13 cellular contexts compared by ENCODE assay signal in genomic region chr15:96342611-96343528, GRCh38. TPM values are rescaled to one million over a fixed set of nuclear protein-coding genes. Genes with fewer than 3 reads are reported as not detected.
A peak's percentile ranks its signal among the peaks of the same experiment; 100 is the strongest.
DNase-seq lines count a peak whose midpoint lies in the region; ATAC-seq, FAIRE-seq and TF ChIP-seq lines count a peak whose summit lies in the region.
"Had no signal": no experiment of that assay in that cellular context is flagged by ENCODE, and none has a peak within 500 bp of the region (broad histone marks: within the 10 kb centered on the region; RNA-seq: fewer than 3 reads in every experiment).

No MANE protein-coding gene starts in this region.

- ATAC-seq in HG03095 (IDR thresholded peaks at IDR 0.05; ENCODE audit: unreplicated experiment) (no peak), GM21786 (IDR thresholded peaks at IDR 0.05; ENCODE audit: unreplicated experiment) (no peak)

- no peaks in the 10 kb centered on the region for H3K9me2 ChIP-seq in hepatocyte (replicated peaks; ENCODE audit: insufficient read depth)

- H3K27ac ChIP-seq in astrocyte (ENCODE audit: low read depth, low read length): peak overlapping the region; percentile 90
- H3K27ac ChIP-seq in hepatocyte: peak overlapping the region; percentile 88
- H3K27ac ChIP-seq in CD8-positive, alpha-beta memory T cell (ENCODE audit: low read depth, low read length): no peak overlapping the region
- H3K27ac ChIP-seq: HL-60 had no signal

- no peak for FAIRE-seq in astrocyte (lab: Jason Lieb, UNC)
- FAIRE-seq: GM12891 had no signal

- TF ChIP-seq CTCF in astrocyte (IDR thresholded peaks at IDR 0.05; ENCODE audit: insufficient read depth, low read depth, low read length) (no peak), hepatocyte (IDR thresholded peaks at IDR 0.05; ENCODE audit: poor library complexity) (no peak)

- H3K27me3 Mint-ChIP-seq in astrocyte (ENCODE audit: low read depth, unreplicated experiment): peaks cover 52% of the 10 kb centered on the region
- H3K27me3 Mint-ChIP-seq in CD8-positive, alpha-beta memory T cell: peaks cover 67 to 94% of the 10 kb centered on the region in 2 donors

- POLR2A ChIA-PET in CD8-positive, alpha-beta memory T cell (lab: Charles Lee): no interaction called here

- H3K4me3 Mint-ChIP-seq in astrocyte (ENCODE audit: unreplicated experiment): peak overlapping the region; percentile 71
- no peak overlapping the region for H3K4me3 Mint-ChIP-seq in CD8-positive, alpha-beta memory T cell

- peaks cover 31% of the 10 kb centered on the region for H3K36me3 Mint-ChIP-seq in astrocyte (ENCODE audit: low read depth, unreplicated experiment)
- no peaks in the 10 kb centered on the region for H3K36me3 Mint-ChIP-seq in CD8-positive, alpha-beta memory T cell

- no peaks in the 10 kb centered on the region for H3K9me3 ChIP-seq in astrocyte (ENCODE audit: insufficient read depth, low read depth, low read length)
- no peaks in the 10 kb centered on the region for H3K9me3 ChIP-seq in hepatocyte (ENCODE audit: low read depth)
- H3K9me3 ChIP-seq in CD8-positive, alpha-beta memory T cell (ENCODE audit: low read length): no peaks in the 10 kb centered on the region

- H3K27me3 ChIP-seq in astrocyte (ENCODE audit: insufficient read depth, low read length) (no peaks in the 10 kb centered on the region), hepatocyte (peaks cover 16% of the 10 kb centered on the region)
- H3K27me3 ChIP-seq in CD8-positive, alpha-beta memory T cell (ENCODE audit: insufficient read depth, low read length, poor library complexity, severe bottlenecking): peaks cover 49% of the 10 kb centered on the region

- peaks cover 59% of the 10 kb centered on the region for H3K4me1 Mint-ChIP-seq in astrocyte (ENCODE audit: low read depth, unreplicated experiment)
- H3K4me1 Mint-ChIP-seq in CD8-positive, alpha-beta memory T cell: peaks cover 1 to 23% (median 6%) of the 10 kb centered on the region in 3 donors

- H4K20me1 ChIP-seq in astrocyte (ENCODE audit: insufficient read depth, low read length): peaks cover 42% of the 10 kb centered on the region
- H4K20me1 ChIP-seq in hepatocyte (ENCODE audit: insufficient read depth, poor library complexity, severe bottlenecking): peaks cover 33% of the 10 kb centered on the region

- H3K9me3 Mint-ChIP-seq in astrocyte (ENCODE audit: unreplicated experiment): peaks cover 12% of the 10 kb centered on the region
- peaks cover 3 to 35% (median 18%) of the 10 kb centered on the region in 5 donors for H3K9me3 Mint-ChIP-seq in CD8-positive, alpha-beta memory T cell

- no peak overlapping the region for H2AFZ ChIP-seq in astrocyte (ENCODE audit: low read depth, low read length)
- no peak overlapping the region for H2AFZ ChIP-seq in hepatocyte

- peaks cover 61% of the 10 kb centered on the region for H3K4me1 ChIP-seq in astrocyte (ENCODE audit: insufficient read depth, low read length)
- peaks cover 63% of the 10 kb centered on the region for H3K4me1 ChIP-seq in hepatocyte (ENCODE audit: insufficient read depth)
- H3K4me1 ChIP-seq in CD8-positive, alpha-beta memory T cell (ENCODE audit: insufficient read depth, low read length): no peaks in the 10 kb centered on the region

- peaks cover 28% of the 10 kb centered on the region for H3K36me3 ChIP-seq in astrocyte (ENCODE audit: insufficient read depth, low read length)
- H3K36me3 ChIP-seq in hepatocyte (replicated peaks; ENCODE audit: insufficient read depth, low read depth): no peaks in the 10 kb centered on the region
- no peaks in the 10 kb centered on the region for H3K36me3 ChIP-seq in CD8-positive, alpha-beta memory T cell (ENCODE audit: insufficient read depth, low read length)

- H3K4me3 ChIP-seq in astrocyte (ENCODE audit: insufficient read depth, low read depth, low read length): peak overlapping the region; percentile 52
- no peak overlapping the region for H3K4me3 ChIP-seq in hepatocyte
- H3K4me3 ChIP-seq in CD8-positive, alpha-beta memory T cell (ENCODE audit: low read length): no peak overlapping the region

- H3K4me2 ChIP-seq in astrocyte (ENCODE audit: low read length) (peak overlapping the region; percentile 93), hepatocyte (peak overlapping the region; percentile 96)

- H3K79me2 ChIP-seq in astrocyte (ENCODE audit: insufficient read depth, low read length): peaks cover 99% of the 10 kb centered on the region
- peaks cover 97% of the 10 kb centered on the region for H3K79me2 ChIP-seq in hepatocyte

- CTCF ChIA-PET in CD8-positive, alpha-beta memory T cell (lab: Charles Lee): interaction anchor here (1.2 kb wide), 1 partner anchor 16 kb away, joined by 3 read pairs; no protein-coding TSS in a partner anchor

- DNase-seq in ELF-1 (ENCODE audit: low read depth, low spot score) (peak; percentile 52), astrocyte (ENCODE audit: low read depth) (peak; percentile 38), hepatocyte (ENCODE audit: low spot score) (no peak), retina (peak; percentile 84), hypothalamus (lab: John Stamatoyannopoulos, UW) (no peak)
- no peak for DNase-seq in CD8-positive, alpha-beta memory T cell
- DNase-seq: C1 segment of cervical spinal cord, GOT3, NCI-H2029 had no signal

- 46% methylated on average over 31 of the region's 31 CpGs for WGBS in hepatocyte (ENCODE audit: low lambda C conversion rate, missing lambda C conversion rate)

- peak overlapping the region; percentile 96 for H3K9ac ChIP-seq in astrocyte (ENCODE audit: low read length)

- H3K27ac Mint-ChIP-seq in astrocyte (ENCODE audit: unreplicated experiment): peak overlapping the region; percentile 69
- H3K27ac Mint-ChIP-seq in CD8-positive, alpha-beta memory T cell: peak overlapping the region in 1 of 8 donors; percentile 40

RNA-seq across cellular contexts. Expression of gene NR2F2, which starts 12.4 kb away (rescaled TPM):
- total RNA-seq in astrocyte: 59.0 and 75.8 TPM in 2 replicates
- total RNA-seq in hepatocyte: 16.5 and 23.0 TPM in 2 replicates
- 27.9 and 28.3 TPM in 2 replicates for polyA plus RNA-seq in hepatocyte
- total RNA-seq in CD8-positive, alpha-beta memory T cell: not detected
- polyA plus RNA-seq in CD8-positive, alpha-beta memory T cell: not detected

Comparison
In these comparisons a context has a peak if more than half of its experiments do, and no peak if none do; other contexts are left out.
1. DNase-seq: peak in ELF-1 (single experiment), astrocyte (single experiment) and retina (single experiment); none in hepatocyte (single experiment), CD8-positive, alpha-beta memory T cell (0 of 5) and hypothalamus (0 of 51).
2. RNA of gene NR2F2, which starts 12.4 kb away (total RNA-seq): 59.0 to 75.8 TPM in astrocyte and 16.5 to 23.0 TPM in hepatocyte; not detected in CD8-positive, alpha-beta memory T cell; every median in the first group is over 10 times any median in the second.